ENCODE assay signal across 1 cellular context in genomic region chr20:2840138-2840966, GRCh38.
TF ChIP-seq lines count a peak whose summit lies in the region.

Gene PCED1A, minus strand, starts transcription at chr20:2840655. Its CDS starts 743 bp downstream, at chr20:2839912.
Gene VPS16, plus strand, starts transcription at chr20:2840745. Its CDS starts 30 bp downstream, at chr20:2840775.

TF ChIP-seq in GM12878, 131 proteins besides CTCF, POLR2A, EP300 and RAD21 (continued from another document):
- TF ChIP-seq PRDM15 (CRISPR knock-in tag; IDR thresholded peaks at IDR 0.05) (no peak), BCLAF1 (IDR thresholded peaks at IDR 0.05) (no peak), STAT3 (IDR thresholded peaks at IDR 0.05; ENCODE audit: low read depth, low read length) (no peak), ETV6 (conservative IDR thresholded peaks at IDR 0.05 in 1 of 2, IDR thresholded peaks at IDR 0.05 in 1 of 2; ENCODE audit: borderline replicate concordance in 1 of 2, low read depth in 1 of 2) (no peak), MTA2 (IDR thresholded peaks at IDR 0.05; ENCODE audit: low read depth) (no peak), MYB (IDR thresholded peaks at IDR 0.05; ENCODE audit: borderline replicate concordance, low read depth, low read length) (no peak), SIX5 (IDR thresholded peaks at IDR 0.05; ENCODE audit: low read depth, low read length, severe bottlenecking) (peak; percentile 87), TARDBP (IDR thresholded peaks at IDR 0.05; ENCODE audit: borderline replicate concordance) (0 out of 2 replicates have a peak, but pooled peaks have one; percentile 61), SP1 (IDR thresholded peaks at IDR 0.05; ENCODE audit: low read depth, low read length) (peak; percentile 12), POLR2AphosphoS2 (IDR thresholded peaks at IDR 0.05; ENCODE audit: low read depth, low read length) (no peak), RFX5 (IDR thresholded peaks at IDR 0.05; ENCODE audit: low read depth, low read length) (no peak), FOXM1 (IDR thresholded peaks at IDR 0.05; ENCODE audit: low read depth, low read length) (no peak), HDGF (IDR thresholded peaks at IDR 0.05) (no peak), ZNF274 (IDR thresholded peaks at IDR 0.05; ENCODE audit: insufficient read depth, insufficient read length) (no peak), HSF1 (IDR thresholded peaks at IDR 0.05; ENCODE audit: low read depth, low read length) (no peak)
